Comparison of ENCODE assay signal across 1 cellular context in the genomic region with DNA sequence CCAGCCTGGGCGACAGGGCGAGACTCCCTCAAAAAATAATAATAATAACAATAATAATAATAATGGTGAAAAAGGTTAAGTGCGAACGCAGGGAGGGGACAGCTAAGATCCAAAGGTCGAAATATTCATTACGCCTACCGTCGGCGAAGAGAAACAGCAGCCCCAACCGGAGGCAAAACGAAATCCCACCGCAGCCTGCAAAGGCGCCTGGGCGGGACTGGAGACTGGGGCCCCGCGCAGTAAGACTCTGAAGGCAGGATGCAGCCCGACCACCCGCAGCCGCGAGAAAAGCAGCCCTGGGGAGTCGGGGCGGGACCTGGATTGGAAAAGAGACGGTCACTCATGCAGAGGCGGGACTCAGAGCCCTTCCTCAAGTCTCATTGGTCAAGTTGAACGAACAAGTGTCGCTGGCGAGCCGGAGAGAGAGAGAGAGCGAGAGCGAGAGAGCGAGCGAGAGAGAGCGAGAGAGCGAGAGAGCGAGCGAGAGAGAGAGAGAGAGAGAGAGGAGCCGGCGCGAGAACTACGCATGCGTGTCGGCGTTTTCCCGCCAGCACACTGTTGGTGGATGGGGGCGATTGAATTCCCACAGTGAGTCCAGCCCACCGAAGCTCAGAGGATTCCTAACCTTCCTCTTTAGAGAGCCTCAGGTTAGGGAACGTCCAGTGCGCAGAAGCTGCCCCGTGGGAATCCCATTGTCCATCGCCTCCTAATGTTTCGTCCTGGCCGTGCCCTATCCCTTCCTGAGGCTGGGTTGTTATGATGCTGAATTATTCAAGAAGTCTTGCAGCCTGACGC.
A peak's percentile ranks its signal among the peaks of the same experiment; 100 is the strongest.
TF ChIP-seq lines count a peak whose summit lies in the region.

No MANE protein-coding gene starts in this region.

TF ChIP-seq in endothelial cell of umbilical vein, 7 proteins besides CTCF, POLR2A, EP300 and RAD21 (continued from another document):
- peak; percentile 42 for TF ChIP-seq MAX (IDR thresholded peaks at IDR 0.05; ENCODE audit: insufficient read depth, insufficient read length)
- TF ChIP-seq MYC (IDR thresholded peaks at IDR 0.05; ENCODE audit: low read depth, low read length) = peak; percentile 75
- TF ChIP-seq JUN (IDR thresholded peaks at IDR 0.05; ENCODE audit: borderline replicate concordance, insufficient read depth, insufficient read length, low read depth) = no peak
TF ChIP-seq in endothelial cell of umbilical vein: peak in this region for 3.
